Comparison of ENCODE assay signal across 15 cellular contexts in genomic region chr3:39529551-39529950, GRCh38.
DNase-seq lines count a peak whose midpoint lies in the region; ATAC-seq, FAIRE-seq and TF ChIP-seq lines count a peak whose summit lies in the region.
"Had no signal": no experiment of that assay in that cellular context is flagged by ENCODE, and none has a peak within 500 bp of the region (broad histone marks: within the 10 kb centered on the region; RNA-seq: fewer than 3 reads in every experiment).

No MANE protein-coding gene starts in this region.

- no peaks in the 10 kb centered on the region for H3K36me3 Mint-ChIP-seq in activated CD4-positive, alpha-beta T cell treated with anti-CD3 and anti-CD28 coated beads, Interleukin-2, amount 10 ng/mL, durations not matched to agents 24 days and 14 days (ENCODE audit: low read depth)
- H3K36me3 Mint-ChIP-seq: CD4-positive, CD25-positive, alpha-beta regulatory T cell had no signal

- H4K91ac ChIP-seq in H1 (replicated peaks; ENCODE audit: insufficient read length, low read length), result no peak overlapping the region

- ATAC-seq in sciatic nerve, result no peak
- ATAC-seq: GM12878 had no signal

- peaks cover 5% of the 10 kb centered on the region for H3K9me3 Mint-ChIP-seq in activated CD4-positive, alpha-beta T cell treated with anti-CD3 and anti-CD28 coated beads, Interleukin-2, amount 10 ng/mL, durations not matched to agents 24 days and 14 days

- H3K56ac ChIP-seq in H1 (replicated peaks; ENCODE audit: insufficient read length, low read depth, low read length), result no peak overlapping the region

- no peaks in the 10 kb centered on the region for H3K4me1 Mint-ChIP-seq in activated CD4-positive, alpha-beta T cell treated with anti-CD3 and anti-CD28 coated beads, Interleukin-2, amount 10 ng/mL, durations not matched to agents 24 days and 14 days
- H3K4me1 Mint-ChIP-seq: CD4-positive, CD25-positive, alpha-beta regulatory T cell had no signal

- H2AFZ ChIP-seq in H1 (ENCODE audit: low read length), result 0 out of 2 replicates have a peak overlapping the region, but pooled peaks have one; percentile 67

- no peak overlapping the region for H3K23ac ChIP-seq in H1 (ENCODE audit: insufficient read length)

- H3K23me2 ChIP-seq in H1 (ENCODE audit: low read depth, low read length), result no peaks in the 10 kb centered on the region

- CTCF ChIA-PET in H1 (lab: Charles Lee; ENCODE audit: partially characterized antibody), result no interaction called here

- no peaks in the 10 kb centered on the region for H3K79me1 ChIP-seq in H1 (ENCODE audit: low read depth, low read length)

- peak; percentile 48 for DNase-seq in activated CD4-positive, alpha-beta T cell treated with anti-CD3 and anti-CD28 coated beads, Interleukin-2, amount 10 ng/mL, durations not matched to agents 24 days and 14 days
- DNase-seq in activated CD4-positive, alpha-beta T cell treated with anti-CD3 and anti-CD28 coated beads for 4 hours, result no peak
- no peak for DNase-seq in H1 (ENCODE audit: low read depth in 1 of 2, low spot score in 2 of 2)
- DNase-seq in pons (ENCODE audit: low spot score), result peak; percentile 62
- no peak for DNase-seq in sciatic nerve (ENCODE audit: low spot score)
- DNase-seq in activated T-cell treated with anti-CD3 and anti-CD28 coated beads, Interleukin-2, amount 50 U/mL, for 48 hours, result no peak
- DNase-seq in activated T-cell treated with anti-CD3 and anti-CD28 coated beads for 4 hours, result no peak
- DNase-seq: CD4-positive, CD25-positive, alpha-beta regulatory T cell; DMS53; H7; IMR-90; KG1 had no signal

- H3K4me1 ChIP-seq in H1 (replicated peaks in 1 of 4; ENCODE audit: control insufficient read depth in 3 of 4, insufficient read depth in 4 of 4, low read length in 3 of 4), result 0 out of 7 replicates have a peak, but pooled peaks cover 0 to 2% (median 0%) of the 10 kb centered on the region in 4 experiments
- H3K4me1 ChIP-seq: BLaER1 treated with 17β-estradiol and CSF1 and Interleukin-3, amounts not matched to agents 10 nM and 100 nM had no signal

- no peak overlapping the region for H3K27ac ChIP-seq in H1 (ENCODE audit: low read depth, low read length)
- H3K27ac ChIP-seq: 22Rv1; BLaER1 treated with 17β-estradiol and CSF1 and Interleukin-3, amounts not matched to agents 10 nM and 100 nM had no signal

- H3K27me3 ChIP-seq in H1 (replicated peaks in 1 of 4; ENCODE audit: control insufficient read depth in 3 of 4, extremely low read depth in 1 of 4, insufficient read depth in 3 of 4, low read length in 3 of 4), result no peaks in the 10 kb centered on the region
- H3K27me3 ChIP-seq: BLaER1 treated with 17β-estradiol and CSF1 and Interleukin-3, amounts not matched to agents 10 nM and 100 nM had no signal

- no peak overlapping the region for H3K4me2 ChIP-seq in H1 (ENCODE audit: insufficient read depth in 1 of 2, low read depth in 2 of 2, low read length in 2 of 2)
- H3K4me2 ChIP-seq: BLaER1 treated with 17β-estradiol and CSF1 and Interleukin-3, amounts not matched to agents 10 nM and 100 nM had no signal

- peaks cover 16% of the 10 kb centered on the region for H3K27me3 Mint-ChIP-seq in activated CD4-positive, alpha-beta T cell treated with anti-CD3 and anti-CD28 coated beads, Interleukin-2, amount 10 ng/mL, durations not matched to agents 24 days and 14 days

- no peak overlapping the region for H2BK120ac ChIP-seq in H1 (replicated peaks; ENCODE audit: low read depth, low read length)

- POLR2A ChIA-PET in H1 (lab: Charles Lee; ENCODE audit: partially characterized antibody), result no interaction called here

- no peak overlapping the region for H3K18ac ChIP-seq in H1 (ENCODE audit: extremely low read depth, low read length)

- H3K4me3 ChIP-seq in H1 (ENCODE audit: extremely low read depth in 1 of 4, insufficient read depth in 2 of 4, low read depth in 3 of 4, low read length in 4 of 4), result no peak overlapping the region
- H3K4me3 ChIP-seq: BLaER1 treated with 17β-estradiol and CSF1 and Interleukin-3, amounts not matched to agents 10 nM and 100 nM; GM12878 had no signal

- no peak for TF ChIP-seq POLR2A in H1 (IDR thresholded peaks at IDR 0.05; ENCODE audit: control extremely low read depth in 1 of 2, low read depth in 2 of 2, low read length in 2 of 2)

- no peaks in the 10 kb centered on the region for H3K79me2 ChIP-seq in H1 (ENCODE audit: control insufficient read depth in 1 of 2, insufficient read depth in 2 of 2, low read length in 2 of 2)

- no peak overlapping the region for H3K4ac ChIP-seq in H1 (replicated peaks; ENCODE audit: insufficient read length, low read depth, low read length)

- H3K14ac ChIP-seq in H1 (ENCODE audit: insufficient read length), result no peak overlapping the region

- intact Hi-C loops in activated CD4-positive, alpha-beta T cell treated with anti-CD3 and anti-CD28 coated beads, Interleukin-2, amount 10 ng/mL, durations not matched to agents 24 days and 14 days (cut with micrococcal nuclease), result no loop called here
- intact Hi-C loops in sciatic nerve (cut with DNase I), result no loop called here

- no peak overlapping the region for H4K8ac ChIP-seq in H1 (ENCODE audit: extremely low read depth, insufficient read depth, low read length)

- no peaks in the 10 kb centered on the region for H3K36me3 ChIP-seq in H1 (ENCODE audit: control insufficient read depth in 2 of 4, insufficient read depth in 4 of 4, low read length in 3 of 4)
- H3K36me3 ChIP-seq: BLaER1 treated with 17β-estradiol and CSF1 and Interleukin-3, amounts not matched to agents 10 nM and 100 nM had no signal

- H2BK5ac ChIP-seq in H1 (ENCODE audit: low read depth, low read length), result no peak overlapping the region

- no peak overlapping the region for H3K4me3 Mint-ChIP-seq in activated CD4-positive, alpha-beta T cell treated with anti-CD3 and anti-CD28 coated beads, Interleukin-2, amount 10 ng/mL, durations not matched to agents 24 days and 14 days
- H3K4me3 Mint-ChIP-seq: CD4-positive, CD25-positive, alpha-beta regulatory T cell had no signal

- no peak for TF ChIP-seq RAD21 in H1 (IDR thresholded peaks at IDR 0.05 in 1 of 2, conservative IDR thresholded peaks at IDR 0.05 in 1 of 2; ENCODE audit: low read depth in 2 of 2, low read length in 2 of 2)

- H2BK12ac ChIP-seq in H1 (ENCODE audit: low read depth, low read length), result no peak overlapping the region

- H2BK15ac ChIP-seq in H1 (ENCODE audit: low read length), result no peak overlapping the region

- WGBS in H1 (ENCODE audit: extremely low coverage in 1 of 2, insufficient coverage in 1 of 2, insufficient read length in 1 of 2, insufficient replicate concordance in 2 of 2, low coverage in 1 of 2, low lambda C conversion rate in 2 of 2, missing lambda C conversion rate in 1 of 2), 2 experiments, result 85% methylated on average over 9 of the region's 9 CpGs; no CpG with 5 or more reads in 1 of the 2 experiments

- no peaks in the 10 kb centered on the region for H4K20me1 ChIP-seq in H1 (replicated peaks in 1 of 2; ENCODE audit: control insufficient read depth in 1 of 2, insufficient read depth in 2 of 2, low read length in 2 of 2)
- H4K20me1 ChIP-seq: BLaER1 treated with 17β-estradiol and CSF1 and Interleukin-3, amounts not matched to agents 10 nM and 100 nM had no signal

- FAIRE-seq in H1 (lab: Jason Lieb, UNC), result no peak
- FAIRE-seq: GM12878 had no signal

- no peak overlapping the region for H4K5ac ChIP-seq in H1 (ENCODE audit: insufficient read length, low read depth, low read length)

- H3K9me3 ChIP-seq in H1 (ENCODE audit: insufficient read depth in 2 of 2, low read depth in 1 of 2, low read length in 1 of 2), result 0 out of 4 replicates have a peak, but pooled peaks cover under 1 to 3% of the 10 kb centered on the region in 2 experiments

- H2AK5ac ChIP-seq in H1 (ENCODE audit: low read depth, low read length), result no peak overlapping the region

- H2BK20ac ChIP-seq in H1 (ENCODE audit: low read length), result 0 out of 2 replicates have a peak overlapping the region, but pooled peaks have one; percentile 24

- TF ChIP-seq CTCF in H1 (IDR thresholded peaks at IDR 0.05; ENCODE audit: control extremely low read depth in 1 of 3, insufficient read depth in 1 of 3, low read depth in 1 of 3, low read length in 3 of 3), result no peak

- H3K27ac Mint-ChIP-seq in activated CD4-positive, alpha-beta T cell treated with anti-CD3 and anti-CD28 coated beads, Interleukin-2, amount 10 ng/mL, durations not matched to agents 24 days and 14 days, result no peak overlapping the region
- H3K27ac Mint-ChIP-seq: CD4-positive, CD25-positive, alpha-beta regulatory T cell had no signal

- H3K9ac ChIP-seq in H1 (replicated peaks in 1 of 4; ENCODE audit: extremely low read depth in 1 of 4, low read depth in 3 of 4, low read length in 3 of 4), result no peak overlapping the region
- H3K9ac ChIP-seq: BLaER1 treated with 17β-estradiol and CSF1 and Interleukin-3, amounts not matched to agents 10 nM and 100 nM had no signal

- TF ChIP-seq EP300 in H1 (IDR thresholded peaks at IDR 0.05; ENCODE audit: borderline replicate concordance in 1 of 2, low read depth in 2 of 2, low read length in 2 of 2), result no peak

TF ChIP-seq in H1, 55 proteins besides CTCF, POLR2A, EP300 and RAD21:
- TF ChIP-seq SIX5 (IDR thresholded peaks at IDR 0.05; ENCODE audit: low read depth, low read length) (no peak), ATF3 (IDR thresholded peaks at IDR 0.05; ENCODE audit: insufficient read depth, low read depth, low read length) (no peak), RXRA (IDR thresholded peaks at IDR 0.05; ENCODE audit: insufficient read depth, low read depth, low read length) (no peak), ZNF274 (IDR thresholded peaks at IDR 0.05; ENCODE audit: borderline replicate concordance, extremely low read depth, low read length) (no peak), RFX5 (IDR thresholded peaks at IDR 0.05; ENCODE audit: borderline replicate concordance, low read depth, low read length) (no peak), CBX5 (IDR thresholded peaks at IDR 0.05; ENCODE audit: low read depth, low read length) (no peak), HDAC6 (IDR thresholded peaks at IDR 0.05; ENCODE audit: low read depth, low read length) (no peak), KDM5A (IDR thresholded peaks at IDR 0.05; ENCODE audit: low read length) (no peak)
- TF ChIP-seq, protein P1, sequence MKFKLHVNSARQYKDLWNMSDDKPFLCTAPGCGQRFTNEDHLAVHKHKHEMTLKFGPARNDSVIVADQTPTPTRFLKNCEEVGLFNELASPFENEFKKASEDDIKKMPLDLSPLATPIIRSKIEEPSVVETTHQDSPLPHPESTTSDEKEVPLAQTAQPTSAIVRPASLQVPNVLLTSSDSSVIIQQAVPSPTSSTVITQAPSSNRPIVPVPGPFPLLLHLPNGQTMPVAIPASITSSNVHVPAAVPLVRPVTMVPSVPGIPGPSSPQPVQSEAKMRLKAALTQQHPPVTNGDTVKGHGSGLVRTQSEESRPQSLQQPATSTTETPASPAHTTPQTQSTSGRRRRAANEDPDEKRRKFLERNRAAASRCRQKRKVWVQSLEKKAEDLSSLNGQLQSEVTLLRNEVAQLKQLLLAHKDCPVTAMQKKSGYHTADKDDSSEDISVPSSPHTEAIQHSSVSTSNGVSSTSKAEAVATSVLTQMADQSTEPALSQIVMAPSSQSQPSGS (IDR thresholded peaks at IDR 0.05; ENCODE audit: low read length), result no peak

Comparison
In these comparisons a context has a peak if more than half of its experiments do, and no peak if none do; other contexts are left out.
1. DNase-seq: peak in activated CD4-positive, alpha-beta T cell treated with anti-CD3 and anti-CD28 coated beads, Interleukin-2, amount 10 ng/mL, durations not matched to agents 24 days and 14 days (single experiment) and pons (single experiment); none in activated CD4-positive, alpha-beta T cell treated with anti-CD3 and anti-CD28 coated beads for 4 hours (0 of 2), H1 (0 of 2), sciatic nerve (single experiment), activated T-cell treated with anti-CD3 and anti-CD28 coated beads, Interleukin-2, amount 50 U/mL, for 48 hours (0 of 2) and activated T-cell treated with anti-CD3 and anti-CD28 coated beads for 4 hours (single experiment).